Comparison of ENCODE assay signal across 11 cellular contexts in the genomic region with DNA sequence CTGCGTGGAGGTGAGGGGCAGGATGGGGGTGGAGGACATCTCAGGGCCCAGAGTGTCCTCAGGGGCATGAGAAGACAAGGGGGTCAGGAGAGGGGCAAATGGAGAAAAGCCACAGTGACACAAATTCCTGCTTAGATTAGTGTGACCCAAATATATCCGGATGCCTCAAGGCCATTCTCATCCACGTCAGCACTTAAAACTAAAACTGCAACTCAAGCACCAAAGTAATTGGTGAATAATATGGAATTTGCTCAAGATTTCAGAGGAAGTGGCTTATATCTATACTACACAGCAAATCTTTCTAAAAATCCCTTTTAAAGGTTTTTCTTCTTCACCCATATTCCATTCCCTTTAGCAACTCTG. TPM values are rescaled to one million over a fixed set of nuclear protein-coding genes. Genes with fewer than 3 reads are reported as not detected.
DNase-seq lines count a peak whose midpoint lies in the region; ATAC-seq and TF ChIP-seq lines count a peak whose summit lies in the region.
"Had no signal": no experiment of that assay in that cellular context is flagged by ENCODE, and none has a peak within 500 bp of the region (broad histone marks: within the 10 kb centered on the region; RNA-seq: fewer than 3 reads in every experiment).

No MANE protein-coding gene starts in this region.

- no peak for TF ChIP-seq CTCF in GM10266 (IDR thresholded peaks at IDR 0.05; ENCODE audit: control insufficient read depth, insufficient read depth, low read depth, missing control alignments)

- DNase-seq in T-helper 2 cell treated with Interferon-gamma antibody and Interleukin-4, amounts not matched to agents 5 μg/mL and 100 μg/mL, for 36 hours (ENCODE audit: low spot score): no peak
- DNase-seq in T-helper 2 cell: no peak
- no peak for DNase-seq in activated T-helper 1 cell treated with anti-CD3 and anti-CD28 coated beads, Interleukin-12 subunit alpha, Interleukin-12 subunit beta, Interleukin-2, Interleukin-4 antibody, amounts not matched to agents 30 ng/mL and 10 ng/mL and 1 ng/mL, durations not matched to agents 14 hours and 24 hours and 36 hours (ENCODE audit: low spot score)
- DNase-seq in natural killer cell treated with Interleukin-12 subunit alpha and Interleukin-12 subunit beta and Interleukin-15 and Interleukin-18, amount 100 ng/mL, for 72 hours (ENCODE audit: low spot score): no peak
- DNase-seq in GM10266 (ENCODE audit: extremely low spot score): no peak
- DNase-seq: hippocampal formation; NCI-H1417; stimulated activated CD4-positive, alpha-beta T cell treated with anti-CD3 and anti-CD28 coated beads, Interleukin-4, amount 100 ng/mL, for 1 hour had no signal

- ATAC-seq in natural killer cell treated with Interleukin-12 subunit alpha and Interleukin-12 subunit beta and Interleukin-15 and Interleukin-18, amount 100 ng/mL, for 72 hours: no peak
- ATAC-seq in HG03469 (IDR thresholded peaks at IDR 0.05; ENCODE audit: unreplicated experiment): no peak
- no peak for ATAC-seq in GM19023 (IDR thresholded peaks at IDR 0.05; ENCODE audit: unreplicated experiment)

- intact Hi-C loops in activated T-helper 1 cell treated with anti-CD3 and anti-CD28 coated beads, Interleukin-12 subunit alpha, Interleukin-12 subunit beta, Interleukin-2, Interleukin-4 antibody, amounts not matched to agents 30 ng/mL and 10 ng/mL and 1 ng/mL, durations not matched to agents 14 hours and 24 hours and 36 hours (cut with micrococcal nuclease): no loop called here

- H3K27ac Mint-ChIP-seq in T-helper 2 cell treated with Interferon-gamma antibody and Interleukin-4, amounts not matched to agents 5 μg/mL and 100 μg/mL, for 36 hours: peak overlapping the region; percentile 95
- H3K27ac Mint-ChIP-seq in IgD-negative memory B cell: peak overlapping the region; percentile 53 to 97 (median 97)
- H3K27ac Mint-ChIP-seq in activated T-helper 1 cell treated with anti-CD3 and anti-CD28 coated beads, Interleukin-12 subunit alpha, Interleukin-12 subunit beta, Interleukin-2, Interleukin-4 antibody, amounts not matched to agents 30 ng/mL and 10 ng/mL and 1 ng/mL, durations not matched to agents 14 hours and 24 hours and 36 hours: peak overlapping the region; percentile 93
- peak overlapping the region; percentile 95 to 96 for H3K27ac Mint-ChIP-seq in natural killer cell treated with Interleukin-12 subunit alpha and Interleukin-12 subunit beta and Interleukin-15 and Interleukin-18, amount 100 ng/mL, for 72 hours

- peaks cover 85% of the 10 kb centered on the region for H3K36me3 Mint-ChIP-seq in T-helper 2 cell treated with Interferon-gamma antibody and Interleukin-4, amounts not matched to agents 5 μg/mL and 100 μg/mL, for 36 hours (ENCODE audit: low read depth)
- H3K36me3 Mint-ChIP-seq in IgD-negative memory B cell: peaks cover 4% of the 10 kb centered on the region
- peaks cover 65% of the 10 kb centered on the region for H3K36me3 Mint-ChIP-seq in activated T-helper 1 cell treated with anti-CD3 and anti-CD28 coated beads, Interleukin-12 subunit alpha, Interleukin-12 subunit beta, Interleukin-2, Interleukin-4 antibody, amounts not matched to agents 30 ng/mL and 10 ng/mL and 1 ng/mL, durations not matched to agents 14 hours and 24 hours and 36 hours (ENCODE audit: low read depth)
- peaks cover 26% of the 10 kb centered on the region for H3K36me3 Mint-ChIP-seq in natural killer cell treated with Interleukin-12 subunit alpha and Interleukin-12 subunit beta and Interleukin-15 and Interleukin-18, amount 100 ng/mL, for 72 hours

- H3K4me3 Mint-ChIP-seq in T-helper 2 cell treated with Interferon-gamma antibody and Interleukin-4, amounts not matched to agents 5 μg/mL and 100 μg/mL, for 36 hours: peak overlapping the region; percentile 73
- H3K4me3 Mint-ChIP-seq in IgD-negative memory B cell: peak overlapping the region; percentile 12 to 83 (median 26)
- peak overlapping the region; percentile 53 for H3K4me3 Mint-ChIP-seq in activated T-helper 1 cell treated with anti-CD3 and anti-CD28 coated beads, Interleukin-12 subunit alpha, Interleukin-12 subunit beta, Interleukin-2, Interleukin-4 antibody, amounts not matched to agents 30 ng/mL and 10 ng/mL and 1 ng/mL, durations not matched to agents 14 hours and 24 hours and 36 hours
- peak overlapping the region; percentile 11 for H3K4me3 Mint-ChIP-seq in natural killer cell treated with Interleukin-12 subunit alpha and Interleukin-12 subunit beta and Interleukin-15 and Interleukin-18, amount 100 ng/mL, for 72 hours

- peaks cover 74% of the 10 kb centered on the region for H3K4me1 Mint-ChIP-seq in T-helper 2 cell treated with Interferon-gamma antibody and Interleukin-4, amounts not matched to agents 5 μg/mL and 100 μg/mL, for 36 hours (ENCODE audit: low read depth)
- H3K4me1 Mint-ChIP-seq in IgD-negative memory B cell: peaks cover 38 to 56% (median 50%) of the 10 kb centered on the region in 3 donors
- H3K4me1 Mint-ChIP-seq in activated T-helper 1 cell treated with anti-CD3 and anti-CD28 coated beads, Interleukin-12 subunit alpha, Interleukin-12 subunit beta, Interleukin-2, Interleukin-4 antibody, amounts not matched to agents 30 ng/mL and 10 ng/mL and 1 ng/mL, durations not matched to agents 14 hours and 24 hours and 36 hours (ENCODE audit: low read depth): peaks cover 86% of the 10 kb centered on the region
- H3K4me1 Mint-ChIP-seq in natural killer cell treated with Interleukin-12 subunit alpha and Interleukin-12 subunit beta and Interleukin-15 and Interleukin-18, amount 100 ng/mL, for 72 hours (ENCODE audit: low read depth in 2 of 2): peaks cover 54 to 74% of the 10 kb centered on the region in 2 donors

- no peaks in the 10 kb centered on the region for H3K9me3 Mint-ChIP-seq in T-helper 2 cell treated with Interferon-gamma antibody and Interleukin-4, amounts not matched to agents 5 μg/mL and 100 μg/mL, for 36 hours
- H3K9me3 Mint-ChIP-seq in IgD-negative memory B cell: no peaks in the 10 kb centered on the region
- no peaks in the 10 kb centered on the region for H3K9me3 Mint-ChIP-seq in activated T-helper 1 cell treated with anti-CD3 and anti-CD28 coated beads, Interleukin-12 subunit alpha, Interleukin-12 subunit beta, Interleukin-2, Interleukin-4 antibody, amounts not matched to agents 30 ng/mL and 10 ng/mL and 1 ng/mL, durations not matched to agents 14 hours and 24 hours and 36 hours
- no peaks in the 10 kb centered on the region for H3K9me3 Mint-ChIP-seq in natural killer cell treated with Interleukin-12 subunit alpha and Interleukin-12 subunit beta and Interleukin-15 and Interleukin-18, amount 100 ng/mL, for 72 hours

- H3K27me3 Mint-ChIP-seq in T-helper 2 cell treated with Interferon-gamma antibody and Interleukin-4, amounts not matched to agents 5 μg/mL and 100 μg/mL, for 36 hours (ENCODE audit: low read depth): no peaks in the 10 kb centered on the region
- H3K27me3 Mint-ChIP-seq in IgD-negative memory B cell: no peaks in the 10 kb centered on the region
- no peaks in the 10 kb centered on the region for H3K27me3 Mint-ChIP-seq in activated T-helper 1 cell treated with anti-CD3 and anti-CD28 coated beads, Interleukin-12 subunit alpha, Interleukin-12 subunit beta, Interleukin-2, Interleukin-4 antibody, amounts not matched to agents 30 ng/mL and 10 ng/mL and 1 ng/mL, durations not matched to agents 14 hours and 24 hours and 36 hours (ENCODE audit: insufficient read depth)
- H3K27me3 Mint-ChIP-seq in natural killer cell treated with Interleukin-12 subunit alpha and Interleukin-12 subunit beta and Interleukin-15 and Interleukin-18, amount 100 ng/mL, for 72 hours: no peaks in the 10 kb centered on the region

RNA-seq across cellular contexts. Expression of gene DEF6, which starts 15.1 kb away (rescaled TPM):
- polyA plus RNA-seq in IgD-negative memory B cell: 122 TPM
- total RNA-seq in activated T-helper 1 cell treated with anti-CD3 and anti-CD28 coated beads, Interleukin-12 subunit alpha, Interleukin-12 subunit beta, Interleukin-2, Interleukin-4 antibody, amounts not matched to agents 30 ng/mL and 10 ng/mL and 1 ng/mL, durations not matched to agents 14 hours and 24 hours and 36 hours: 123 and 125 TPM in 2 replicates
- total RNA-seq in natural killer cell treated with Interleukin-12 subunit alpha and Interleukin-12 subunit beta and Interleukin-15 and Interleukin-18, amount 100 ng/mL, for 72 hours: 100 to 1,000 TPM in 1 of 2 donors, 10 to 100 TPM in 1; 82.3 to 105 TPM

RNA-seq across cellular contexts. Expression of gene PPARD, which starts 29.6 kb away (rescaled TPM):
- 8.4 TPM for polyA plus RNA-seq in IgD-negative memory B cell
- total RNA-seq in activated T-helper 1 cell treated with anti-CD3 and anti-CD28 coated beads, Interleukin-12 subunit alpha, Interleukin-12 subunit beta, Interleukin-2, Interleukin-4 antibody, amounts not matched to agents 30 ng/mL and 10 ng/mL and 1 ng/mL, durations not matched to agents 14 hours and 24 hours and 36 hours: 17.4 and 18.8 TPM in 2 replicates
- total RNA-seq in natural killer cell treated with Interleukin-12 subunit alpha and Interleukin-12 subunit beta and Interleukin-15 and Interleukin-18, amount 100 ng/mL, for 72 hours: 10 to 100 TPM; 19.6 to 19.9 TPM

RNA-seq across cellular contexts. Expression of gene ZNF76, which starts 53.2 kb away (rescaled TPM):
- polyA plus RNA-seq in IgD-negative memory B cell: 41.5 TPM
- 32.8 and 33.1 TPM in 2 replicates for total RNA-seq in activated T-helper 1 cell treated with anti-CD3 and anti-CD28 coated beads, Interleukin-12 subunit alpha, Interleukin-12 subunit beta, Interleukin-2, Interleukin-4 antibody, amounts not matched to agents 30 ng/mL and 10 ng/mL and 1 ng/mL, durations not matched to agents 14 hours and 24 hours and 36 hours
- total RNA-seq in natural killer cell treated with Interleukin-12 subunit alpha and Interleukin-12 subunit beta and Interleukin-15 and Interleukin-18, amount 100 ng/mL, for 72 hours: 10 to 100 TPM; 24.0 to 52.2 TPM

Comparison
In these comparisons a context has a peak if more than half of its experiments do, and no peak if none do; other contexts are left out.
1. H3K4me3 Mint-ChIP-seq: peak in every context shown above with its lines; median percentile 73 in T-helper 2 cell treated with Interferon-gamma antibody and Interleukin-4, amounts not matched to agents 5 μg/mL and 100 μg/mL, for 36 hours; 53 in activated T-helper 1 cell treated with anti-CD3 and anti-CD28 coated beads, Interleukin-12 subunit alpha, Interleukin-12 subunit beta, Interleukin-2, Interleukin-4 antibody, amounts not matched to agents 30 ng/mL and 10 ng/mL and 1 ng/mL, durations not matched to agents 14 hours and 24 hours and 36 hours; 26 in IgD-negative memory B cell; 11 in natural killer cell treated with Interleukin-12 subunit alpha and Interleukin-12 subunit beta and Interleukin-15 and Interleukin-18, amount 100 ng/mL, for 72 hours.